In genomic region chr1:198259336-198260109, GRCh38 we compare ENCODE assay signal across 1 cellular context.
TF ChIP-seq lines count a peak whose summit lies in the region.

No MANE protein-coding gene starts in this region.

TF ChIP-seq in SK-N-SH treated with all-trans-retinoic acid at 6 μM for 48 hours, 23 proteins besides CTCF, POLR2A, EP300 and RAD21 (continued from another document):
- no peak for TF ChIP-seq TSHZ2 (CRISPR knock-in tag; IDR thresholded peaks at IDR 0.05)
- TF ChIP-seq GLIS3 (CRISPR knock-in tag; IDR thresholded peaks at IDR 0.05): no peak
- no peak for TF ChIP-seq ZNF8 (CRISPR knock-in tag; IDR thresholded peaks at IDR 0.05)
- TF ChIP-seq TCF4 (CRISPR knock-in tag; IDR thresholded peaks at IDR 0.05; ENCODE audit: borderline replicate concordance): no peak
- no peak for TF ChIP-seq RARB (CRISPR knock-in tag; IDR thresholded peaks at IDR 0.05)
- TF ChIP-seq ZFP30 (CRISPR knock-in tag; IDR thresholded peaks at IDR 0.05): no peak
- peak; percentile 67; the same call in 1 of the 2 replicates for TF ChIP-seq TOX (CRISPR knock-in tag; IDR thresholded peaks at IDR 0.05; ENCODE audit: borderline replicate concordance)
- TF ChIP-seq ZNF70 (CRISPR knock-in tag; IDR thresholded peaks at IDR 0.05): no peak
- TF ChIP-seq ARNTL (CRISPR knock-in tag; IDR thresholded peaks at IDR 0.05; ENCODE audit: borderline replicate concordance, low read depth): no peak
- TF ChIP-seq ZC3H10 (CRISPR knock-in tag; IDR thresholded peaks at IDR 0.05): peak; percentile 51; the same call in 1 of the 2 replicates
- no peak for TF ChIP-seq CSRNP3 (CRISPR knock-in tag; IDR thresholded peaks at IDR 0.05)
- no peak for TF ChIP-seq BACH2 (CRISPR knock-in tag; IDR thresholded peaks at IDR 0.05; ENCODE audit: borderline replicate concordance)
- peak; percentile 87 for TF ChIP-seq ISL1 (CRISPR knock-in tag; IDR thresholded peaks at IDR 0.05)
- no peak for TF ChIP-seq PATZ1 (CRISPR knock-in tag; IDR thresholded peaks at IDR 0.05; ENCODE audit: borderline replicate concordance)
- no peak for TF ChIP-seq ESRRG (CRISPR knock-in tag; IDR thresholded peaks at IDR 0.05)
- no peak for TF ChIP-seq PPARA (CRISPR knock-in tag; IDR thresholded peaks at IDR 0.05; ENCODE audit: borderline replicate concordance)
